ENCODE assay signal across 14 cellular contexts in genomic region chr5:151480384-151480783, GRCh38. TPM values are rescaled to one million over a fixed set of nuclear protein-coding genes. Genes with fewer than 3 reads are reported as not detected.
DNase-seq lines count a peak whose midpoint lies in the region; ATAC-seq, FAIRE-seq and TF ChIP-seq lines count a peak whose summit lies in the region.
"Had no signal": no experiment of that assay in that cellular context is flagged by ENCODE, and none has a peak within 500 bp of the region (broad histone marks: within the 10 kb centered on the region; RNA-seq: fewer than 3 reads in every experiment).

No MANE protein-coding gene starts in this region.

- H3K4me1 ChIP-seq in right cardiac atrium (ENCODE audit: control insufficient read depth, insufficient read depth, low read length) (no peaks in the 10 kb centered on the region), gastrocnemius medialis (peaks cover 12 to 47% of the 10 kb centered on the region in 2 donors)

- TF ChIP-seq POLR2A in gastrocnemius medialis (IDR thresholded peaks at IDR 0.05) (no peak), GM12892 (IDR thresholded peaks at IDR 0.05; ENCODE audit: low read depth, low read length) (no peak)

- intact Hi-C loops in right cardiac atrium (cut with DNase I) (no loop called here), gastrocnemius medialis (cut with DNase I; ENCODE audit: low total_unique reads) (no loop called here)

- in situ Hi-C loops in gastrocnemius medialis (cut with MboI; ENCODE audit: low sequenced_read_pairs in 4 of 4) = no loop called here

- CTCF ChIA-PET in HEK293T (lab: Yijun Ruan, JAX) = interaction anchor here (0.6 to 0.8 kb wide), 2 partner anchors 17 to 25 kb away, joined by 3 read pairs; no protein-coding TSS in a partner anchor

- POLR2A ChIA-PET in HEK293T (lab: Yijun Ruan, JAX) = no interaction called here

- H3K9me3 ChIP-seq in right cardiac atrium (ENCODE audit: control insufficient read depth, low read length) (no peaks in the 10 kb centered on the region), gastrocnemius medialis (no peaks in the 10 kb centered on the region)
- H3K9me3 ChIP-seq: SJCRH30 had no signal

- no peak for FAIRE-seq in GM12892 (lab: Jason Lieb, UNC)

- DNase-seq in HL-60 (ENCODE audit: low read depth in 1 of 2, low spot score in 1 of 2) (no peak), right cardiac atrium (no peak), gastrocnemius medialis (no peak), NOMO-1 treated with dmso at 0.1 percent for 144 hours (lab: John Stamatoyannopoulos, UW; ENCODE audit: unreplicated experiment) (no peak), GM12892 (ENCODE audit: insufficient read length) (no peak), HEK293T (ENCODE audit: extremely low spot score) (no peak)
- no peak for DNase-seq in activated CD8-positive, alpha-beta memory T cell treated with anti-CD3 and anti-CD28 coated beads, Interleukin-2, amount 50 U/mL, for 48 hours
- DNase-seq: activated naive CD4-positive, alpha-beta T cell treated with anti-CD3 and anti-CD28 coated beads, Interleukin-2, amount 50 U/mL, for 16 hours; NCI-H2171; stimulated activated naive B cell treated with anti-CD40 and anti-IgM and Interleukin-4, amounts not matched to agents 10 μg/mL and 1 μg/mL and 100 μg/mL, for 72 hours had no signal

- H3K27me3 ChIP-seq in HL-60 (ENCODE audit: insufficient read depth, poor library complexity, severe bottlenecking) (no peaks in the 10 kb centered on the region), right cardiac atrium (ENCODE audit: control insufficient read depth, insufficient read depth) (no peaks in the 10 kb centered on the region), gastrocnemius medialis (no peaks in the 10 kb centered on the region)
- H3K27me3 ChIP-seq: SJCRH30 had no signal

- peaks cover 0 to 50% of the 10 kb centered on the region in 2 donors for H3K36me3 ChIP-seq in gastrocnemius medialis
- H3K36me3 ChIP-seq: SJCRH30 had no signal

- H3K36me3 Mint-ChIP-seq in brain = peaks cover 24% of the 10 kb centered on the region

- no peaks in the 10 kb centered on the region for H3K27me3 Mint-ChIP-seq in brain
- H3K27me3 Mint-ChIP-seq: stimulated activated naive B cell treated with anti-CD40 and anti-IgM and Interleukin-4, amounts not matched to agents 10 μg/mL and 1 μg/mL and 100 μg/mL, for 72 hours had no signal

- H3K4me1 Mint-ChIP-seq in brain = peaks cover 54% of the 10 kb centered on the region
- H3K4me1 Mint-ChIP-seq: stimulated activated naive B cell treated with anti-CD40 and anti-IgM and Interleukin-4, amounts not matched to agents 10 μg/mL and 1 μg/mL and 100 μg/mL, for 72 hours had no signal

- peak overlapping the region; percentile 42 to 96 (median 67) for H3K27ac Mint-ChIP-seq in brain
- H3K27ac Mint-ChIP-seq: stimulated activated naive B cell treated with anti-CD40 and anti-IgM and Interleukin-4, amounts not matched to agents 10 μg/mL and 1 μg/mL and 100 μg/mL, for 72 hours had no signal

- H3K4me3 ChIP-seq in HL-60 (replicated peaks; ENCODE audit: insufficient read depth, low read length) = no peak overlapping the region
- H3K4me3 ChIP-seq in right cardiac atrium (ENCODE audit: low read length) = no peak overlapping the region
- no peak overlapping the region for H3K4me3 ChIP-seq in gastrocnemius medialis
- H3K4me3 ChIP-seq: SJCRH30 had no signal

- H3K27ac ChIP-seq in HL-60 (replicated peaks) (peak overlapping the region; percentile 94), right cardiac atrium (ENCODE audit: low read length) (no peak overlapping the region), gastrocnemius medialis (peak overlapping the region; percentile 62 to 83 (median 79))
- H3K27ac ChIP-seq: SJCRH30 had no signal

- H3K4me3 Mint-ChIP-seq in brain = peak overlapping the region in 2 of 5 experiments; percentile 24 to 29
- H3K4me3 Mint-ChIP-seq: CD14-positive monocyte; mesothelial cell of epicardium; stimulated activated naive B cell treated with anti-CD40 and anti-IgM and Interleukin-4, amounts not matched to agents 10 μg/mL and 1 μg/mL and 100 μg/mL, for 72 hours had no signal

- H3K9me3 Mint-ChIP-seq in brain = no peaks in the 10 kb centered on the region
- H3K9me3 Mint-ChIP-seq: mesothelial cell of epicardium; stimulated activated naive B cell treated with anti-CD40 and anti-IgM and Interleukin-4, amounts not matched to agents 10 μg/mL and 1 μg/mL and 100 μg/mL, for 72 hours had no signal

- no peak for TF ChIP-seq CTCF in HL-60 (IDR thresholded peaks at IDR 0.05; ENCODE audit: insufficient read depth, low read length)
- no peak for TF ChIP-seq CTCF in brain (conservative IDR thresholded peaks at IDR 0.05)
- no peak for TF ChIP-seq CTCF in gastrocnemius medialis (IDR thresholded peaks at IDR 0.05 in 4 of 5, conservative IDR thresholded peaks at IDR 0.05 in 1 of 5)

- 51% methylated on average over 3 of the region's 3 CpGs for WGBS in right cardiac atrium

- ATAC-seq in right cardiac atrium = peak; percentile 53 to 58
- peak; percentile 25 to 44 for ATAC-seq in gastrocnemius medialis
- ATAC-seq: stimulated activated naive B cell treated with anti-CD40 and anti-IgM and Interleukin-4, amounts not matched to agents 10 μg/mL and 1 μg/mL and 100 μg/mL, for 72 hours had no signal

TF ChIP-seq in HEK293T, 16 proteins besides CTCF, POLR2A, EP300 and RAD21:
- TF ChIP-seq ZNF384 (IDR thresholded peaks at IDR 0.05) = no peak
- no peak for TF ChIP-seq NFRKB (IDR thresholded peaks at IDR 0.05)
- no peak for TF ChIP-seq FOXM1 (IDR thresholded peaks at IDR 0.05; ENCODE audit: borderline replicate concordance)
- no peak for TF ChIP-seq TARDBP (IDR thresholded peaks at IDR 0.05)
- TF ChIP-seq PKNOX1 (IDR thresholded peaks at IDR 0.05) = no peak
- TF ChIP-seq ARNT (IDR thresholded peaks at IDR 0.05) = no peak
- no peak for TF ChIP-seq SP1 (IDR thresholded peaks at IDR 0.05)
- TF ChIP-seq FOXA1 (IDR thresholded peaks at IDR 0.05) = no peak
- TF ChIP-seq HDGF (IDR thresholded peaks at IDR 0.05; ENCODE audit: borderline replicate concordance) = no peak
- TF ChIP-seq LEF1 (IDR thresholded peaks at IDR 0.05; ENCODE audit: borderline replicate concordance) = no peak
- TF ChIP-seq CTBP1 (IDR thresholded peaks at IDR 0.05; ENCODE audit: borderline replicate concordance) = no peak
- TF ChIP-seq ELF4 (IDR thresholded peaks at IDR 0.05) = no peak
- no peak for TF ChIP-seq FOXK2 (IDR thresholded peaks at IDR 0.05)

RNA-seq across cellular contexts. Expression of gene SLC36A1, which starts 33.0 kb away (rescaled TPM):
- polyA plus RNA-seq in brain (ENCODE audit: insufficient read depth, low read depth, low replicate concordance) (6.8 TPM), right cardiac atrium (1.3 TPM)
- total RNA-seq in right cardiac atrium (1 to 10 TPM; 3.0 to 6.2 (median 5.1) TPM), gastrocnemius medialis (10 to 100 TPM in 2 of 4 donors, 1 to 10 TPM in 2; 4.6 to 14.7 (median 8.5) TPM)
- 2.9 TPM for polyA plus RNA-seq in GM12892 (2012; ENCODE audit: missing spikeins)
